15 cellular contexts compared by ENCODE assay signal in the genomic region with DNA sequence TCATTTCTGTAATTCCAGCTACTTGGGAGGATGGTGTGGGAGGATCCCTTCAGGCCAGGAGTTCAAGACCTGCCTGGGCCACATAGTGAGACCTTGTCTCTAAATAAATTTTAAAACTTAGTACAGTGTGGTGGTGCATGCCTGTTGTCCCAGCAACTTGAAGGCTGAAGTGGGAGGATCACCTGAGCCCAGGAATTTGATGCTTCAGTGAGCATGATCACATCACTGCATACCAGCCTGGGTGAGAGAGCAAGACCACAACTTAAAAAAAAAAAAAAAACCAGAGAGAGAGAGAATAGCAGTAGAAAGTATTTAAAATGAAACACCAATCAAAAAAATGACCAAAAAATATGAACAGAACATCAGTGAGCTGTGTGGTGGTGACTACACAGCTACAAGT. TPM values are rescaled to one million over a fixed set of nuclear protein-coding genes. Genes with fewer than 3 reads are reported as not detected.
DNase-seq lines count a peak whose midpoint lies in the region; ATAC-seq and TF ChIP-seq lines count a peak whose summit lies in the region.
"Had no signal": no experiment of that assay in that cellular context is flagged by ENCODE, and none has a peak within 500 bp of the region (broad histone marks: within the 10 kb centered on the region; RNA-seq: fewer than 3 reads in every experiment).

No MANE protein-coding gene starts in this region.

- ATAC-seq in HG03565 (IDR thresholded peaks at IDR 0.05; ENCODE audit: unreplicated experiment): no peak
- no peak for ATAC-seq in HG03520 (IDR thresholded peaks at IDR 0.05; ENCODE audit: unreplicated experiment)
- ATAC-seq: HCT116, K562 had no signal

- no peak for TF ChIP-seq EP300 in Ishikawa (IDR thresholded peaks at IDR 0.05; ENCODE audit: borderline replicate concordance)

- H3K4me3 ChIP-seq in epithelial cell of esophagus (ENCODE audit: low read length): no peak overlapping the region
- H3K4me3 ChIP-seq: GM23248, K562 had no signal

- DNase-seq in Caki2 (ENCODE audit: low read depth) (peak; percentile 85), epithelial cell of esophagus (ENCODE audit: low read depth) (peak; percentile 30), kidney tubule cell (ENCODE audit: low spot score) (peak; percentile 98), DMS79 (lab: John Stamatoyannopoulos, UW) (no peak), hepatic stellate cell (ENCODE audit: low spot score) (no peak)
- DNase-seq: ACHN; C1 segment of cervical spinal cord; CD4-positive, alpha-beta T cell; GM23248 had no signal

- in situ Hi-C loops in Caki2 (cut with HindIII; ENCODE audit: low pct_unique_long_range_greater_than_20kb, low sequenced_read_pairs): no loop called here

- no peak for TF ChIP-seq CTCF in epithelial cell of esophagus (IDR thresholded peaks at IDR 0.05; ENCODE audit: insufficient read depth, low read depth, low read length, missing control alignments)

- no peak for TF ChIP-seq RAD21 in Ishikawa (IDR thresholded peaks at IDR 0.05; ENCODE audit: low read depth)

TF ChIP-seq in Ishikawa, 13 proteins besides CTCF, POLR2A, EP300 and RAD21:
- TF ChIP-seq, protein P1, sequence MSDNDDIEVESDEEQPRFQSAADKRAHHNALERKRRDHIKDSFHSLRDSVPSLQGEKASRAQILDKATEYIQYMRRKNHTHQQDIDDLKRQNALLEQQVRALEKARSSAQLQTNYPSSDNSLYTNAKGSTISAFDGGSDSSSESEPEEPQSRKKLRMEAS (IDR thresholded peaks at IDR 0.05): 0 out of 2 replicates have a peak, but pooled peaks have one; percentile 17
- TF ChIP-seq YY1 (IDR thresholded peaks at IDR 0.05; ENCODE audit: low read depth): no peak
- TF ChIP-seq TEAD4 (IDR thresholded peaks at IDR 0.05): peak; percentile 86
- TF ChIP-seq, protein P2, sequence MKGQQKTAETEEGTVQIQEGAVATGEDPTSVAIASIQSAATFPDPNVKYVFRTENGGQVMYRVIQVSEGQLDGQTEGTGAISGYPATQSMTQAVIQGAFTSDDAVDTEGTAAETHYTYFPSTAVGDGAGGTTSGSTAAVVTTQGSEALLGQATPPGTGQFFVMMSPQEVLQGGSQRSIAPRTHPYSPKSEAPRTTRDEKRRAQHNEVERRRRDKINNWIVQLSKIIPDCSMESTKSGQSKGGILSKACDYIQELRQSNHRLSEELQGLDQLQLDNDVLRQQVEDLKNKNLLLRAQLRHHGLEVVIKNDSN (IDR thresholded peaks at IDR 0.05): peak; percentile 32; the same call in 1 of the 2 replicates

RNA-seq across cellular contexts. Expression of a gene that starts 7.1 kb away (rescaled TPM):
- total RNA-seq in Caki2 (2014; rRNA removed; shearing (Covaris generic); ENCODE audit: low replicate concordance): 6.7 and 17.6 TPM in 2 replicates

RNA-seq across cellular contexts. Expression of a gene that starts 20.9 kb away (rescaled TPM):
- 2.1 and 6.5 TPM in 2 replicates for total RNA-seq in Caki2 (2014; rRNA removed; shearing (Covaris generic); ENCODE audit: low replicate concordance)

RNA-seq across cellular contexts. Expression of a gene that starts 52.5 kb away (rescaled TPM):
- total RNA-seq in Caki2 (2014; rRNA removed; shearing (Covaris generic); ENCODE audit: low replicate concordance): 0.41 TPM in 1 of 2 replicates, not detected in the other
- total RNA-seq: A172 had no signal

Comparison
In these comparisons a context has a peak if more than half of its experiments do, and no peak if none do; other contexts are left out.
1. DNase-seq: peak in Caki2 (single experiment), epithelial cell of esophagus (single experiment) and kidney tubule cell (single experiment); none in DMS79 (single experiment) and hepatic stellate cell (single experiment).